ENCODE assay signal across 10 cellular contexts in genomic region chr17:30113213-30113612, GRCh38. TPM values are rescaled to one million over a fixed set of nuclear protein-coding genes. Genes with fewer than 3 reads are reported as not detected.
A peak's percentile ranks its signal among the peaks of the same experiment; 100 is the strongest.
DNase-seq lines count a peak whose midpoint lies in the region; ATAC-seq, FAIRE-seq and TF ChIP-seq lines count a peak whose summit lies in the region.
"Had no signal": no experiment of that assay in that cellular context is flagged by ENCODE, and none has a peak within 500 bp of the region (broad histone marks: within the 10 kb centered on the region; RNA-seq: fewer than 3 reads in every experiment).

No MANE protein-coding gene starts in this region.

- H3K4me3 ChIP-seq in LNCaP clone FGC (ENCODE audit: low read depth, low read length) (no peak overlapping the region), mucosa of descending colon (no peak overlapping the region)
- H3K4me3 ChIP-seq: testis had no signal

- TF ChIP-seq CTCF in LNCaP clone FGC (IDR thresholded peaks at IDR 0.05; ENCODE audit: control insufficient read depth, extremely low read depth, insufficient read depth) (no peak), VCaP (conservative IDR thresholded peaks at IDR 0.05) (no peak), mucosa of descending colon (IDR thresholded peaks at IDR 0.05) (no peak), GM10248 (IDR thresholded peaks at IDR 0.05; ENCODE audit: control extremely low read depth, extremely low read depth, low read depth, missing control alignments) (no peak)

- CTCF ChIA-PET in GM10248 (lab: Yijun Ruan, JAX), result interaction anchor here (0.9 to 4.0 kb wide), 11 partner anchors 8 to 604 kb away, joined by 3 to 52 read pairs (median 5); partner anchors contain the start of gene BLMH

- no peaks in the 10 kb centered on the region for H3K9me3 ChIP-seq in mucosa of descending colon
- H3K9me3 ChIP-seq: testis had no signal

- POLR2A ChIA-PET in GM10248 (lab: Yijun Ruan, JAX), result no interaction called here

- no peak for DNase-seq in GM12892 (ENCODE audit: insufficient read length)
- peak; percentile 84 for DNase-seq in LNCaP clone FGC (ENCODE audit: low read depth)
- peak; percentile 63 to 80 (median 70) for DNase-seq in mucosa of descending colon
- DNase-seq in NCI-H2171 treated with DMSO at 0.1 percent for 48 hours (lab: John Stamatoyannopoulos, UW), result no peak
- no peak for DNase-seq in GM10248 (ENCODE audit: extremely low spot score)
- DNase-seq in KBM-7, result no peak
- DNase-seq: NCI-H1694 treated with DMSO at 0.1 percent for 48 hours, testis had no signal

- no peak for TF ChIP-seq POLR2A in GM12892 (IDR thresholded peaks at IDR 0.05; ENCODE audit: low read depth, low read length)

- peak overlapping the region; percentile 29 for H3K27ac ChIP-seq in VCaP
- H3K27ac ChIP-seq: testis had no signal

- in situ Hi-C loops in KBM-7 (cut with MboI; ENCODE audit: low pct_unique_long_range_greater_than_20kb, low sequenced_read_pairs), result no loop called here

- no peaks in the 10 kb centered on the region for H3K36me3 ChIP-seq in mucosa of descending colon (ENCODE audit: low read depth)

- ATAC-seq in mucosa of descending colon (peak; percentile 82), GM21737 (IDR thresholded peaks at IDR 0.05; ENCODE audit: unreplicated experiment) (no peak)

- FAIRE-seq in GM12892 (lab: Jason Lieb, UNC), result peak; percentile 46

- intact Hi-C loops in mucosa of descending colon (cut with DNase I, micrococcal nuclease), result no loop called here

- peaks cover 11% of the 10 kb centered on the region for H3K4me1 ChIP-seq in mucosa of descending colon (ENCODE audit: low read depth)

RNA-seq across cellular contexts. Expression of gene NSRP1, which starts 3.4 kb away (rescaled TPM):
- polyA plus RNA-seq in GM12892 (2012; ENCODE audit: missing spikeins), result 33.6 TPM
- 10 to 100 TPM; 24.5 to 41.7 (median 24.7) TPM for total RNA-seq in mucosa of descending colon

Comparison
In these comparisons a context has a peak if more than half of its experiments do, and no peak if none do; other contexts are left out.
1. DNase-seq: peak in LNCaP clone FGC (single experiment) and mucosa of descending colon (3 of 3); none in GM12892 (single experiment), NCI-H2171 treated with DMSO at 0.1 percent for 48 hours (single experiment), GM10248 (single experiment) and KBM-7 (single experiment).